Comparison of ENCODE assay signal across 10 cellular contexts in genomic region chr19:38173324-38174041, GRCh38. TPM values are rescaled to one million over a fixed set of nuclear protein-coding genes. Genes with fewer than 3 reads are reported as not detected.
A peak's percentile ranks its signal among the peaks of the same experiment; 100 is the strongest.
DNase-seq lines count a peak whose midpoint lies in the region; ATAC-seq and TF ChIP-seq lines count a peak whose summit lies in the region.
"Had no signal": no experiment of that assay in that cellular context is flagged by ENCODE, and none has a peak within 500 bp of the region (broad histone marks: within the 10 kb centered on the region; RNA-seq: fewer than 3 reads in every experiment).

No MANE protein-coding gene starts in this region.

- intact Hi-C loops in dorsolateral prefrontal cortex (cut with DNase I): loop anchor here (5.0 kb wide), 2 partner anchors 34 to 54 kb away; no protein-coding TSS in a partner anchor
- intact Hi-C loops in activated naive CD4-positive, alpha-beta T cell treated with anti-CD3 and anti-CD28 coated beads for 36 hours (cut with micrococcal nuclease): no loop called here

- peaks cover 3% of the 10 kb centered on the region for H3K36me3 Mint-ChIP-seq in activated naive CD4-positive, alpha-beta T cell treated with anti-CD3 and anti-CD28 coated beads for 36 hours (ENCODE audit: low read depth)

- peak overlapping the region in 10 of 59 donors; percentile 3 to 36 (median 20) for H3K4me3 ChIP-seq in dorsolateral prefrontal cortex
- no peak overlapping the region for H3K4me3 ChIP-seq in muscle layer of duodenum (ENCODE audit: low read depth in 1 of 2, low read length in 2 of 2)

- H3K27me3 ChIP-seq in dorsolateral prefrontal cortex (no peaks in the 10 kb centered on the region), muscle layer of duodenum (ENCODE audit: low read depth, low read length) (no peaks in the 10 kb centered on the region)

- no peaks in the 10 kb centered on the region for H3K27me3 Mint-ChIP-seq in activated naive CD4-positive, alpha-beta T cell treated with anti-CD3 and anti-CD28 coated beads for 36 hours (ENCODE audit: low read depth)

- no peak overlapping the region for H3K4me3 Mint-ChIP-seq in activated naive CD4-positive, alpha-beta T cell treated with anti-CD3 and anti-CD28 coated beads for 36 hours

- H3K9me3 Mint-ChIP-seq in activated naive CD4-positive, alpha-beta T cell treated with anti-CD3 and anti-CD28 coated beads for 36 hours: peaks cover 2% of the 10 kb centered on the region

- H3K9me3 ChIP-seq in muscle layer of duodenum (ENCODE audit: control insufficient read depth in 1 of 2, low read length in 2 of 2): no peaks in the 10 kb centered on the region

- peak overlapping the region; percentile 19 to 91 (median 77) for H3K27ac ChIP-seq in dorsolateral prefrontal cortex
- peak overlapping the region; percentile 74 for H3K27ac ChIP-seq in muscle layer of duodenum (ENCODE audit: low read length)

- H3K4me1 Mint-ChIP-seq in activated naive CD4-positive, alpha-beta T cell treated with anti-CD3 and anti-CD28 coated beads for 36 hours (ENCODE audit: low read depth): no peaks in the 10 kb centered on the region

- TF ChIP-seq CTCF in dorsolateral prefrontal cortex (IDR thresholded peaks at IDR 0.05 in 54 of 56, conservative IDR thresholded peaks at IDR 0.05 in 2 of 56; ENCODE audit: low read depth in 1 of 56, partially characterized antibody in 56 of 56): peak in 3 of 56 donors; percentile 14 to 21 (median 20)

- CTCF ChIA-PET in activated naive CD4-positive, alpha-beta T cell treated with anti-CD3 and anti-CD28 coated beads for 36 hours (lab: Charles Lee): no interaction called here

- no peaks in the 10 kb centered on the region for H3K4me1 ChIP-seq in muscle layer of duodenum (ENCODE audit: control insufficient read depth in 1 of 2, insufficient read depth in 2 of 2, low read length in 2 of 2)

- DNase-seq in COR-L47 (lab: John Stamatoyannopoulos, UW) (peak; percentile 91), NCI-H2107 treated with DMSO at 0.1 percent for 48 hours (lab: John Stamatoyannopoulos, UW; ENCODE audit: unreplicated experiment) (peak; percentile 43), dorsolateral prefrontal cortex (peak; percentile 62 to 95 (median 92)), AML-193 (lab: John Stamatoyannopoulos, UW) (no peak)
- no peak for DNase-seq in activated naive CD4-positive, alpha-beta T cell treated with anti-CD3 and anti-CD28 coated beads for 36 hours
- DNase-seq in stimulated activated naive CD4-positive, alpha-beta T cell treated with Interleukin-2 at 50 U/mL for 16 hours (lab: John Stamatoyannopoulos, UW): no peak
- DNase-seq: activated CD8-positive, alpha-beta memory T cell treated with anti-CD3 and anti-CD28 coated beads for 24 hours; NCI-H187 had no signal

- H3K27ac Mint-ChIP-seq in activated naive CD4-positive, alpha-beta T cell treated with anti-CD3 and anti-CD28 coated beads for 36 hours: no peak overlapping the region

- no peak for ATAC-seq in GM19351 (IDR thresholded peaks at IDR 0.05; ENCODE audit: unreplicated experiment)

- H3K36me3 ChIP-seq in muscle layer of duodenum (ENCODE audit: control insufficient read depth in 1 of 2, insufficient read depth in 2 of 2, low read length in 2 of 2): peaks cover 0 to 5% of the 10 kb centered on the region in 2 donors

RNA-seq across cellular contexts. Expression of gene DPF1, which starts 50.5 kb away (rescaled TPM):
- 10 to 100 TPM; 22.0 to 91.2 (median 57.5) TPM for total RNA-seq in dorsolateral prefrontal cortex
- under 1 TPM; 0.41 to 0.77 TPM for total RNA-seq in activated naive CD4-positive, alpha-beta T cell treated with anti-CD3 and anti-CD28 coated beads for 36 hours

Comparison
In these comparisons a context has a peak if more than half of its experiments do, and no peak if none do; other contexts are left out.
1. DNase-seq: peak in COR-L47 (single experiment), NCI-H2107 treated with DMSO at 0.1 percent for 48 hours (single experiment) and dorsolateral prefrontal cortex (10 of 10); none in AML-193 (0 of 2), activated naive CD4-positive, alpha-beta T cell treated with anti-CD3 and anti-CD28 coated beads for 36 hours (single experiment) and stimulated activated naive CD4-positive, alpha-beta T cell treated with Interleukin-2 at 50 U/mL for 16 hours (single experiment).
2. RNA of gene DPF1, which starts 50.5 kb away (total RNA-seq): 22.0 to 91.2 TPM in dorsolateral prefrontal cortex; 0.41 to 0.77 TPM in activated naive CD4-positive, alpha-beta T cell treated with anti-CD3 and anti-CD28 coated beads for 36 hours; every median in the first group is over 10 times any median in the second.